20 cellular contexts compared by ENCODE assay signal in the genomic region with DNA sequence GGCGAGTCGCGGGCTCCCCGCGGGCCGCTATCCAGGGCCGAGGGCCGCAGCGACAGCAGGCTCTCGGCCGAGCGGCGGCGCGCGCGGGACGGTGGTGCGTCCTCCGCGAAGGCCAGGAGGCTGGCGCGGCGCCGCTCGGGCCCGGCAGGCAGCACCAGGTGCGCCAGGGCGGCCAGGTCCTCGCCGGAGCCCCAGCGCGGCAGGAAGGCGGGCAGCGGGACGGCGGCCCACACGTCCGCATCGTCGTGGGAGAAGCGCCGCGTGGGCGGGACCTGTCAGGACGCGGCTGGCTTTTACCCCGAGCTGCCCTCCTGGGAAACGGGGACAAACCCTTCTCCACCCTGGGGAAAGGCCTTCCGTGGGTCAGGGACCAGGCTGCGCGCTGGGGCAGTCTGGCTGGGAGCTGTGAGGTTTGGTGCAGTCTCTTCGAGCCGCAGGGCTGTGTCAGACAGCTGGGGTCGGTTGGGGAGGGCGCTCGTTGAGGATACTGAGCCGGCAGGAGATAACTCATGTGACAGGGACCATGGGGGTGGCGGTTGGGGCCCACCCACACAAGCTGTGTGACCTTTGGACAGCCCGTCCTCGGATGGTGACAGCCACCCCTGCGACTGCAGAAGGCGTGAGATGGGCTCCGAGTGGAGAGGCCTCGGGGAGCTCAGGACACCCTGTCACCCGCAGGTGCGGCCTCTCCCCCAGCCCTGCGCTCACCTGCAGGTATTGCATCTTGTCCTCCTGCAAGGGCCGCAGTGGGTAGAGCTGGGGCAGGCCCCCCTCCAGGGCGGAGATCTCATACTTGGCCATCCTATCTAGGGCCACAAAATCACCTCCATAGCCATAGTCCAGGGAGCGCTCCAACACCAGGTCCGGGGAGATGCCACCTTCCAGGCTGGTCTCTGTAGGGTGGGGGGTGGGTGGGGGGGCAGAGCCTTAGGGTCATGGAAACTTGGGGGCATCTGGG. TPM values are rescaled to one million over a fixed set of nuclear protein-coding genes. Genes with fewer than 3 reads are reported as not detected.
DNase-seq lines count a peak whose midpoint lies in the region; ATAC-seq, FAIRE-seq and TF ChIP-seq lines count a peak whose summit lies in the region.
"Had no signal": no experiment of that assay in that cellular context is flagged by ENCODE, and none has a peak within 500 bp of the region (broad histone marks: within the 10 kb centered on the region; RNA-seq: fewer than 3 reads in every experiment).

No MANE protein-coding gene starts in this region.

- peak overlapping the region; percentile 7 for H3K56ac ChIP-seq in mesendoderm (ENCODE audit: low read length)

- H2AFZ ChIP-seq in GM23338: no peak overlapping the region
- no peak overlapping the region for H2AFZ ChIP-seq in mesenchymal stem cell (ENCODE audit: low read depth, low read length)

- H2BK120ac ChIP-seq in mesendoderm (ENCODE audit: low read depth, low read length) (no peak overlapping the region), mesenchymal stem cell (ENCODE audit: low read depth, low read length) (no peak overlapping the region)

- H3K14ac ChIP-seq in mesenchymal stem cell (ENCODE audit: low read length in 2 of 2): no peak overlapping the region

- H4K8ac ChIP-seq in mesendoderm (ENCODE audit: low read depth, low read length) (no peak overlapping the region), mesenchymal stem cell (ENCODE audit: low read length) (no peak overlapping the region)

- no peak overlapping the region for H3K27ac Mint-ChIP-seq in GM23338
- no peak overlapping the region for H3K27ac Mint-ChIP-seq in natural killer cell treated with Interleukin-12 subunit alpha and Interleukin-12 subunit beta and Interleukin-15 and Interleukin-18, amount 100 ng/mL, for 72 hours
- H3K27ac Mint-ChIP-seq: activated T-cell treated with anti-CD3 and anti-CD28 coated beads, Interleukin-2, amount 50 U/mL, for 72 hours; T-helper 2 cell treated with Interferon-gamma antibody and Interleukin-4, amounts not matched to agents 5 μg/mL and 100 μg/mL, for 36 hours had no signal

- H2AK5ac ChIP-seq in mesendoderm (ENCODE audit: low read length): no peak overlapping the region
- no peak overlapping the region for H2AK5ac ChIP-seq in mesenchymal stem cell (ENCODE audit: low read length, severe bottlenecking)

- H3K27ac ChIP-seq in BLaER1 (no peak overlapping the region), GM23338 (ENCODE audit: low read depth) (no peak overlapping the region), mesendoderm (ENCODE audit: low read depth, low read length) (no peak overlapping the region), mesenchymal stem cell (ENCODE audit: low read length, poor library complexity, severe bottlenecking) (no peak overlapping the region)
- H3K27ac ChIP-seq: adrenal gland, KMS-11, prostate gland had no signal

- H3K79me2 ChIP-seq in GM23338 (replicated peaks; ENCODE audit: insufficient read depth): no peaks in the 10 kb centered on the region
- H3K79me2 ChIP-seq in mesendoderm (ENCODE audit: control insufficient read depth, insufficient read depth, low read length): no peaks in the 10 kb centered on the region

- H3K4me2 ChIP-seq in BLaER1 (peak overlapping the region; percentile 96), GM23338 (peak overlapping the region; percentile 76), mesendoderm (ENCODE audit: low read length) (no peak overlapping the region), mesenchymal stem cell (ENCODE audit: low read length, poor library complexity, severe bottlenecking) (no peak overlapping the region)
- H3K4me2 ChIP-seq: KMS-11 had no signal

- FAIRE-seq in D721Med (lab: Jason Lieb, UNC): no peak

- no peak overlapping the region for H3K18ac ChIP-seq in mesendoderm (ENCODE audit: low read length)
- no peak overlapping the region for H3K18ac ChIP-seq in mesenchymal stem cell (ENCODE audit: low read depth in 1 of 2, low read length in 2 of 2)

- no peaks in the 10 kb centered on the region; the same call in 2 of the 3 replicates for H3K9me3 Mint-ChIP-seq in GM23338
- no peaks in the 10 kb centered on the region for H3K9me3 Mint-ChIP-seq in natural killer cell treated with Interleukin-12 subunit alpha and Interleukin-12 subunit beta and Interleukin-15 and Interleukin-18, amount 100 ng/mL, for 72 hours
- H3K9me3 Mint-ChIP-seq: activated T-cell treated with anti-CD3 and anti-CD28 coated beads, Interleukin-2, amount 50 U/mL, for 72 hours; central memory CD8-positive, alpha-beta T cell; T-helper 2 cell treated with Interferon-gamma antibody and Interleukin-4, amounts not matched to agents 5 μg/mL and 100 μg/mL, for 36 hours had no signal

- no peak overlapping the region for H2BK5ac ChIP-seq in mesendoderm (ENCODE audit: low read length)
- H2BK5ac ChIP-seq in mesenchymal stem cell (ENCODE audit: low read depth, low read length, poor library complexity, severe bottlenecking): no peak overlapping the region

- no peak overlapping the region for H2BK12ac ChIP-seq in mesenchymal stem cell (ENCODE audit: low read length in 2 of 2)

- H3K4me3 Mint-ChIP-seq in GM23338: peak overlapping the region; percentile 58
- H3K4me3 Mint-ChIP-seq in natural killer cell treated with Interleukin-12 subunit alpha and Interleukin-12 subunit beta and Interleukin-15 and Interleukin-18, amount 100 ng/mL, for 72 hours: no peak overlapping the region
- H3K4me3 Mint-ChIP-seq: activated T-cell treated with anti-CD3 and anti-CD28 coated beads, Interleukin-2, amount 50 U/mL, for 72 hours; central memory CD8-positive, alpha-beta T cell; T-helper 2 cell treated with Interferon-gamma antibody and Interleukin-4, amounts not matched to agents 5 μg/mL and 100 μg/mL, for 36 hours had no signal

- DNase-seq in GM23338 (ENCODE audit: low spot score) (peak; percentile 71), ecto neural progenitor cell (ENCODE audit: low spot score) (peak; percentile 47), mesendoderm (no peak), mesenchymal stem cell (no peak), D721Med (ENCODE audit: insufficient read length, low spot score) (no peak)
- DNase-seq in natural killer cell treated with Interleukin-12 subunit alpha and Interleukin-12 subunit beta and Interleukin-15 and Interleukin-18, amount 100 ng/mL, for 72 hours (ENCODE audit: low spot score): no peak
- DNase-seq: activated T-cell treated with anti-CD3 and anti-CD28 coated beads, Interleukin-2, amount 50 U/mL, for 72 hours; C1 segment of cervical spinal cord; foreskin melanocyte; islet precursor cell; NCI-H1694; SHP77 had no signal

- H3K27me3 ChIP-seq in BLaER1: peaks cover 68% of the 10 kb centered on the region
- peaks cover 51% of the 10 kb centered on the region for H3K27me3 ChIP-seq in GM23338 (ENCODE audit: insufficient read depth)
- peaks cover 25% of the 10 kb centered on the region for H3K27me3 ChIP-seq in mesendoderm (ENCODE audit: insufficient read depth, low read length, poor library complexity)
- peaks cover 56 to 65% of the 10 kb centered on the region in 2 experiments for H3K27me3 ChIP-seq in mesenchymal stem cell (ENCODE audit: control insufficient read depth in 1 of 2, insufficient read depth in 1 of 2, low read length in 2 of 2)

- H3K79me1 ChIP-seq in mesendoderm (ENCODE audit: low read length) (no peaks in the 10 kb centered on the region), mesenchymal stem cell (replicated peaks; ENCODE audit: low read length, poor library complexity, severe bottlenecking) (no peaks in the 10 kb centered on the region)

- H3K9ac ChIP-seq in BLaER1: peak overlapping the region; percentile 53; the same call in 1 of the 2 replicates
- H3K9ac ChIP-seq in mesendoderm (ENCODE audit: low read length): no peak overlapping the region
- H3K9ac ChIP-seq in mesenchymal stem cell (ENCODE audit: low read length): no peak overlapping the region
- H3K9ac ChIP-seq: KMS-11 had no signal

- peak overlapping the region; percentile 59 for H3K4me3 ChIP-seq in BLaER1
- H3K4me3 ChIP-seq in GM23338: peak overlapping the region; percentile 46; the same call in 1 of the 2 replicates
- H3K4me3 ChIP-seq in mesendoderm (ENCODE audit: low read length): no peak overlapping the region
- H3K4me3 ChIP-seq in mesenchymal stem cell (ENCODE audit: insufficient read depth in 1 of 2, low read depth in 1 of 2, low read length in 2 of 2): peak overlapping the region in 1 of 2 experiments; percentile 27
- H3K4me3 ChIP-seq: adrenal gland, prostate gland had no signal

- H3F3A ChIP-seq in GM23338 (replicated peaks; ENCODE audit: low read depth): peaks cover 6% of the 10 kb centered on the region; the same call in 1 of the 2 replicates

- peaks cover 21% of the 10 kb centered on the region; the same call in 1 of the 2 replicates for H3K36me3 ChIP-seq in BLaER1
- H3K36me3 ChIP-seq in GM23338 (ENCODE audit: insufficient read depth): no peaks in the 10 kb centered on the region
- H3K36me3 ChIP-seq in mesendoderm (ENCODE audit: control insufficient read depth, insufficient read depth, low read length): no peaks in the 10 kb centered on the region
- peaks cover 0 to 16% of the 10 kb centered on the region in 2 experiments for H3K36me3 ChIP-seq in mesenchymal stem cell (ENCODE audit: control insufficient read depth in 1 of 2, insufficient read depth in 2 of 2, low read depth in 1 of 2, low read length in 2 of 2)
- H3K36me3 ChIP-seq: adrenal gland, prostate gland had no signal

- no CpG with 5 or more reads among the region's 72 CpGs for WGBS in mesendoderm (ENCODE audit: extremely low coverage, insufficient coverage, low lambda C conversion rate)
- 20% methylated on average over 66 of the region's 72 CpGs for WGBS in mesenchymal stem cell

- H3K4ac ChIP-seq in mesendoderm (ENCODE audit: low read depth, low read length) (no peak overlapping the region), mesenchymal stem cell (ENCODE audit: low read depth in 1 of 2, low read length in 2 of 2) (no peak overlapping the region)

- TF ChIP-seq CTCF in GM23338 (conservative IDR thresholded peaks at IDR 0.05; ENCODE audit: low read depth in 2 of 2): 0 out of 4 replicates have a peak, but pooled peaks of 1 of the 2 experiments have one; percentile 8
- no peak for TF ChIP-seq CTCF in D721Med (IDR thresholded peaks at IDR 0.05; ENCODE audit: insufficient read depth, missing control alignments)

- no peaks in the 10 kb centered on the region for H3K9me3 ChIP-seq in BLaER1
- no peaks in the 10 kb centered on the region for H3K9me3 ChIP-seq in mesenchymal stem cell (ENCODE audit: control insufficient read depth, low read length)
- H3K9me3 ChIP-seq: adrenal gland, prostate gland had no signal

- no peaks in the 10 kb centered on the region for H3K36me3 Mint-ChIP-seq in GM23338 (ENCODE audit: low read depth)
- H3K36me3 Mint-ChIP-seq in natural killer cell treated with Interleukin-12 subunit alpha and Interleukin-12 subunit beta and Interleukin-15 and Interleukin-18, amount 100 ng/mL, for 72 hours: no peaks in the 10 kb centered on the region

- no peak overlapping the region for H4K5ac ChIP-seq in mesendoderm (ENCODE audit: low read length)

- H2BK15ac ChIP-seq in mesendoderm (replicated peaks; ENCODE audit: low read depth) (no peak overlapping the region), mesenchymal stem cell (ENCODE audit: low read depth, poor library complexity, severe bottlenecking) (no peak overlapping the region)

- H3K27me3 Mint-ChIP-seq in GM23338 (ENCODE audit: insufficient read depth, low read depth, poor library complexity): peaks cover 42% of the 10 kb centered on the region
- H3K27me3 Mint-ChIP-seq in natural killer cell treated with Interleukin-12 subunit alpha and Interleukin-12 subunit beta and Interleukin-15 and Interleukin-18, amount 100 ng/mL, for 72 hours: peaks cover 3 to 7% of the 10 kb centered on the region in 2 donors

- H3K9me2 ChIP-seq in GM23338 (ENCODE audit: insufficient read depth): no peaks in the 10 kb centered on the region

- no peak overlapping the region for H4K91ac ChIP-seq in mesenchymal stem cell (ENCODE audit: low read length)

- peaks cover 11% of the 10 kb centered on the region; the same call in 2 of the 3 replicates for H3K4me1 Mint-ChIP-seq in GM23338
- peaks cover 0 to 3% of the 10 kb centered on the region in 2 donors for H3K4me1 Mint-ChIP-seq in natural killer cell treated with Interleukin-12 subunit alpha and Interleukin-12 subunit beta and Interleukin-15 and Interleukin-18, amount 100 ng/mL, for 72 hours (ENCODE audit: low read depth in 2 of 2)

- H4K20me1 ChIP-seq in BLaER1 (peaks cover 98% of the 10 kb centered on the region), GM23338 (replicated peaks; ENCODE audit: insufficient read depth) (peaks cover 6% of the 10 kb centered on the region; the same call in 1 of the 2 replicates)

- H3K4me1 ChIP-seq in BLaER1 (peaks cover 50% of the 10 kb centered on the region), GM23338 (ENCODE audit: insufficient read depth) (peaks cover 8% of the 10 kb centered on the region), mesendoderm (ENCODE audit: control insufficient read depth, low read depth, low read length) (no peaks in the 10 kb centered on the region), mesenchymal stem cell (ENCODE audit: control insufficient read depth, insufficient read depth, low read depth, low read length) (peaks cover 29% of the 10 kb centered on the region)

- peak overlapping the region; percentile 98 for H3K23ac ChIP-seq in mesendoderm (ENCODE audit: low read length)
- H3K23ac ChIP-seq in mesenchymal stem cell (ENCODE audit: low read length in 2 of 2): peak overlapping the region in 1 of 2 experiments; percentile 73

- ATAC-seq in GM23338: no peak
- ATAC-seq in natural killer cell treated with Interleukin-12 subunit alpha and Interleukin-12 subunit beta and Interleukin-15 and Interleukin-18, amount 100 ng/mL, for 72 hours: no peak
- no peak for ATAC-seq in GM21367 (IDR thresholded peaks at IDR 0.05; ENCODE audit: unreplicated experiment)
- ATAC-seq: activated T-cell treated with anti-CD3 and anti-CD28 coated beads, Interleukin-2, amount 50 U/mL, for 72 hours had no signal

RNA-seq across cellular contexts. Expression of a gene that starts 6.0 kb away (rescaled TPM):
- total RNA-seq in GM23338 (2014; rRNA removed; shearing (Covaris generic)): 49.7 and 50.4 TPM in 2 replicates
- 7.1 and 7.7 TPM in 2 replicates for polyA plus RNA-seq in GM23338 (2016; fragmentation: Nextera tagmentation; extraction: Ambion mirVana)
- 0.27 TPM for polyA plus RNA-seq in mesendoderm (2013, experiment 1 of 2)
- 0.20 TPM for polyA plus RNA-seq in mesendoderm (2013, experiment 2 of 2)
- not detected for total RNA-seq in natural killer cell treated with Interleukin-12 subunit alpha and Interleukin-12 subunit beta and Interleukin-15 and Interleukin-18, amount 100 ng/mL, for 72 hours
- polyA plus RNA-seq in mesenchymal stem cell (2013, experiment 1 of 2): not detected
- polyA plus RNA-seq in mesenchymal stem cell (2013, experiment 2 of 2): not detected
- total RNA-seq: activated T-cell treated with anti-CD3 and anti-CD28 coated beads, Interleukin-2, amount 50 U/mL, for 72 hours; adrenal gland; Daoy; prostate gland had no signal
- polyA plus RNA-seq: adrenal gland had no signal

RNA-seq across cellular contexts. Expression of a gene that starts 10.9 kb away (rescaled TPM):
- 8.8 and 9.0 TPM in 2 replicates for total RNA-seq in GM23338 (2014; rRNA removed; shearing (Covaris generic))
- polyA plus RNA-seq in GM23338 (2016; fragmentation: Nextera tagmentation; extraction: Ambion mirVana): 1.3 and 1.9 TPM in 2 replicates
- 0.87 TPM for polyA plus RNA-seq in mesendoderm (2013, experiment 1 of 2)
- 0.88 TPM for polyA plus RNA-seq in mesendoderm (2013, experiment 2 of 2)
- total RNA-seq in natural killer cell treated with Interleukin-12 subunit alpha and Interleukin-12 subunit beta and Interleukin-15 and Interleukin-18, amount 100 ng/mL, for 72 hours: 1 to 10 TPM; 4.6 to 5.6 TPM
- 4.9 TPM for polyA plus RNA-seq in mesenchymal stem cell (2013, experiment 1 of 2)
- polyA plus RNA-seq in mesenchymal stem cell (2013, experiment 2 of 2): 5.1 TPM

RNA-seq across cellular contexts. Expression of a gene that starts 14.2 kb away (rescaled TPM):
- 131 and 145 TPM in 2 replicates for total RNA-seq in GM23338 (2014; rRNA removed; shearing (Covaris generic))
- 25.6 and 27.8 TPM in 2 replicates for polyA plus RNA-seq in GM23338 (2016; fragmentation: Nextera tagmentation; extraction: Ambion mirVana)
- polyA plus RNA-seq in mesendoderm (2013, experiment 1 of 2): 54.8 TPM
- 54.8 TPM for polyA plus RNA-seq in mesendoderm (2013, experiment 2 of 2)
- 10 to 100 TPM; 44.1 to 71.4 TPM for total RNA-seq in natural killer cell treated with Interleukin-12 subunit alpha and Interleukin-12 subunit beta and Interleukin-15 and Interleukin-18, amount 100 ng/mL, for 72 hours
- 52.7 TPM for polyA plus RNA-seq in mesenchymal stem cell (2013, experiment 1 of 2)
- polyA plus RNA-seq in mesenchymal stem cell (2013, experiment 2 of 2): 52.5 TPM

RNA-seq across cellular contexts. Expression of a gene that starts 44.1 kb away (rescaled TPM):
- total RNA-seq in GM23338 (2014; rRNA removed; shearing (Covaris generic)): 1.5 and 2.9 TPM in 2 replicates
- polyA plus RNA-seq in GM23338 (2016; fragmentation: Nextera tagmentation; extraction: Ambion mirVana): 1.3 and 1.7 TPM in 2 replicates
- 0.31 TPM for polyA plus RNA-seq in mesendoderm (2013, experiment 1 of 2)
- 0.41 TPM for polyA plus RNA-seq in mesendoderm (2013, experiment 2 of 2)
- total RNA-seq in natural killer cell treated with Interleukin-12 subunit alpha and Interleukin-12 subunit beta and Interleukin-15 and Interleukin-18, amount 100 ng/mL, for 72 hours: 10 to 100 TPM in 1 of 2 donors, 1 to 10 TPM in 1; 4.2 to 14.2 TPM
- 3.3 TPM for polyA plus RNA-seq in mesenchymal stem cell (2013, experiment 1 of 2)
- polyA plus RNA-seq in mesenchymal stem cell (2013, experiment 2 of 2): 3.0 TPM

RNA-seq across cellular contexts. Expression of a gene that starts 50.6 kb away (rescaled TPM):
- 145 and 149 TPM in 2 replicates for total RNA-seq in GM23338 (2014; rRNA removed; shearing (Covaris generic))
- 818 and 851 TPM in 2 replicates for polyA plus RNA-seq in GM23338 (2016; fragmentation: Nextera tagmentation; extraction: Ambion mirVana)
- polyA plus RNA-seq in mesendoderm (2013, experiment 1 of 2): 1,162 TPM
- polyA plus RNA-seq in mesendoderm (2013, experiment 2 of 2): 1,142 TPM
- 100 to 1,000 TPM; 209 to 355 TPM for total RNA-seq in natural killer cell treated with Interleukin-12 subunit alpha and Interleukin-12 subunit beta and Interleukin-15 and Interleukin-18, amount 100 ng/mL, for 72 hours
- 897 TPM for polyA plus RNA-seq in mesenchymal stem cell (2013, experiment 1 of 2)
- polyA plus RNA-seq in mesenchymal stem cell (2013, experiment 2 of 2): 851 TPM

Comparison
In these comparisons a context has a peak if more than half of its experiments do, and no peak if none do; other contexts are left out.
1. H3K4me2 ChIP-seq: peak in BLaER1 (single experiment) and GM23338 (single experiment); none in mesendoderm (single experiment) and mesenchymal stem cell (single experiment).
2. DNase-seq: peak in GM23338 (single experiment) and ecto neural progenitor cell (single experiment); none in mesendoderm (single experiment), natural killer cell treated with Interleukin-12 subunit alpha and Interleukin-12 subunit beta and Interleukin-15 and Interleukin-18, amount 100 ng/mL, for 72 hours (single experiment), mesenchymal stem cell (single experiment) and D721Med (single experiment).
3. RNA of a gene that starts 6.0 kb away (total RNA-seq): 49.7 to 50.4 TPM in GM23338; not detected in natural killer cell treated with Interleukin-12 subunit alpha and Interleukin-12 subunit beta and Interleukin-15 and Interleukin-18, amount 100 ng/mL, for 72 hours; every median in the first group is over 10 times any median in the second.